1 cellular context compared by ENCODE assay signal in genomic region chr14:90424075-90424474, GRCh38.
A peak's percentile ranks its signal among the peaks of the same experiment; 100 is the strongest.
TF ChIP-seq lines count a peak whose summit lies in the region.

No MANE protein-coding gene starts in this region.

TF ChIP-seq in H1, 55 proteins besides CTCF, POLR2A, EP300 and RAD21:
- no peak for TF ChIP-seq RBBP5 (IDR thresholded peaks at IDR 0.05; ENCODE audit: borderline replicate concordance, low read depth, low read length)
- TF ChIP-seq KDM1A (IDR thresholded peaks at IDR 0.05; ENCODE audit: borderline replicate concordance, low read length) = no peak
- TF ChIP-seq BCL11A (IDR thresholded peaks at IDR 0.05; ENCODE audit: low read depth in 2 of 2, low read length in 2 of 2) = no peak
- TF ChIP-seq CEBPB (IDR thresholded peaks at IDR 0.05; ENCODE audit: low read depth, low read length) = no peak
- TF ChIP-seq ATF2 (IDR thresholded peaks at IDR 0.05; ENCODE audit: low read length) = no peak
- TF ChIP-seq ASH2L (IDR thresholded peaks at IDR 0.05; ENCODE audit: low read length) = peak; percentile 1
- TF ChIP-seq EZH2 (IDR thresholded peaks at IDR 0.05; ENCODE audit: low read depth, low read length, severe bottlenecking) = no peak
